ENCODE assay signal across 15 cellular contexts in genomic region chr10:593901-594457, GRCh38.
DNase-seq lines count a peak whose midpoint lies in the region; ATAC-seq and TF ChIP-seq lines count a peak whose summit lies in the region.
"Had no signal": no experiment of that assay in that cellular context is flagged by ENCODE, and none has a peak within 500 bp of the region (broad histone marks: within the 10 kb centered on the region; RNA-seq: fewer than 3 reads in every experiment).

No MANE protein-coding gene starts in this region.

- H4K91ac ChIP-seq in IMR-90 (ENCODE audit: insufficient read depth, low read depth, low read length): peak overlapping the region; percentile 72

- H3K9me3 Mint-ChIP-seq in progenitor cell of endocrine pancreas (ENCODE audit: low read depth) (no peaks in the 10 kb centered on the region), HFFc6 (no peaks in the 10 kb centered on the region)

- peak overlapping the region; percentile 87 for H2BK20ac ChIP-seq in IMR-90 (ENCODE audit: low read depth, low read length)

- no peaks in the 10 kb centered on the region for H3K27me3 ChIP-seq in IMR-90 (ENCODE audit: control insufficient read depth, insufficient read depth, low read length)
- H3K27me3 ChIP-seq: suprapubic skin had no signal

- intact Hi-C loops in IMR-90 (cut with micrococcal nuclease): no loop called here
- intact Hi-C loops in left ventricle myocardium superior (cut with micrococcal nuclease): no loop called here

- H2AK9ac ChIP-seq in IMR-90 (replicated peaks; ENCODE audit: low read depth, low read length, poor library complexity): peak overlapping the region; percentile 6

- in situ Hi-C loops in IMR-90 (cut with MboI; ENCODE audit: low sequenced_read_pairs): no loop called here

- peaks cover 22% of the 10 kb centered on the region for H3K4me1 ChIP-seq in IMR-90 (ENCODE audit: control insufficient read depth, insufficient read depth, low read length)

- peak overlapping the region; percentile 63 for H3K9ac ChIP-seq in IMR-90 (ENCODE audit: low read depth, low read length)

- H3K9me3 ChIP-seq in IMR-90 (ENCODE audit: control insufficient read depth, insufficient read depth, low read length): no peaks in the 10 kb centered on the region
- H3K9me3 ChIP-seq: suprapubic skin had no signal

- TF ChIP-seq RAD21 in IMR-90 (IDR thresholded peaks at IDR 0.05; ENCODE audit: low read length): no peak

- dilution Hi-C loops in IMR-90 (cut with HindIII; ENCODE audit: low sequenced_read_pairs, unreplicated experiment): no loop called here

- no peaks in the 10 kb centered on the region for H3K27me3 Mint-ChIP-seq in progenitor cell of endocrine pancreas
- peaks cover 1% of the 10 kb centered on the region for H3K27me3 Mint-ChIP-seq in HFFc6 (ENCODE audit: insufficient read depth)
- H3K27me3 Mint-ChIP-seq: activated naive CD8-positive, alpha-beta T cell had no signal

- peak overlapping the region; percentile 71 for H3K4ac ChIP-seq in IMR-90 (ENCODE audit: low read depth, low read length)

- peak overlapping the region; percentile 25 for H3K23ac ChIP-seq in IMR-90 (ENCODE audit: low read depth, low read length)

- H3K27ac Mint-ChIP-seq in progenitor cell of endocrine pancreas (peak overlapping the region; percentile 30), HFFc6 (no peak overlapping the region)
- H3K27ac Mint-ChIP-seq: activated naive CD8-positive, alpha-beta T cell had no signal

- ATAC-seq in IMR-90 (ENCODE audit: low read depth): peak; percentile 57
- ATAC-seq in left ventricle myocardium superior: peak; percentile 79
- no peak for ATAC-seq in GM18873 (IDR thresholded peaks at IDR 0.05; ENCODE audit: low FRiP score, unreplicated experiment)

- H3K4me2 ChIP-seq in IMR-90 (ENCODE audit: low read depth, low read length): peak overlapping the region; percentile 77
- H3K4me2 ChIP-seq: PC-9 had no signal

- 0 out of 2 replicates have a peak, but pooled peaks cover 1% of the 10 kb centered on the region for H3K36me3 ChIP-seq in IMR-90 (ENCODE audit: control insufficient read depth, insufficient read depth, low read length)
- H3K36me3 ChIP-seq: suprapubic skin had no signal

- H4K8ac ChIP-seq in IMR-90 (ENCODE audit: low read depth in 2 of 2, low read length in 2 of 2): peak overlapping the region; percentile 14 to 86; a peak in 3 of 4 replicates

- H3K4me3 Mint-ChIP-seq in progenitor cell of endocrine pancreas (ENCODE audit: low read depth) (no peak overlapping the region), HFFc6 (no peak overlapping the region)
- H3K4me3 Mint-ChIP-seq: activated naive CD8-positive, alpha-beta T cell had no signal

- H2AFZ ChIP-seq in IMR-90 (replicated peaks; ENCODE audit: low read length, poor library complexity): peak overlapping the region; percentile 79
- H2AFZ ChIP-seq: PC-9 had no signal

- 0 out of 2 replicates have a peak overlapping the region, but pooled peaks have one; percentile 1 for H3K56ac ChIP-seq in IMR-90 (ENCODE audit: extremely low read depth, insufficient read depth, low read length)

- H3K4me1 Mint-ChIP-seq in progenitor cell of endocrine pancreas (ENCODE audit: low read depth) (peaks cover 14% of the 10 kb centered on the region), HFFc6 (ENCODE audit: low read depth) (peaks cover 38% of the 10 kb centered on the region)

- H3K9me1 ChIP-seq in IMR-90 (ENCODE audit: insufficient read depth, low read length): peaks cover 47% of the 10 kb centered on the region

- peak overlapping the region; percentile 41 for H4K5ac ChIP-seq in IMR-90 (ENCODE audit: low read depth, low read length)

- H3K4me3 ChIP-seq in IMR-90 (ENCODE audit: insufficient read depth, low read depth, low read length): no peak overlapping the region
- H3K4me3 ChIP-seq: PC-9, suprapubic skin had no signal

- BruUV-seq in IMR-90 (replicated peaks; lab: Mats Ljungman, UMichigan): no TSS peak

- peak overlapping the region; percentile 39; the same call in 1 of the 3 replicates for H2BK15ac ChIP-seq in IMR-90 (ENCODE audit: low read depth, low read length)

- H3K36me3 Mint-ChIP-seq in progenitor cell of endocrine pancreas (ENCODE audit: insufficient read depth) (peaks cover 3% of the 10 kb centered on the region), HFFc6 (ENCODE audit: low read depth) (0 out of 2 replicates have a peak, but pooled peaks cover 4% of the 10 kb centered on the region)
- H3K36me3 Mint-ChIP-seq: activated naive CD8-positive, alpha-beta T cell had no signal

- CTCF ChIA-PET in IMR-90 (lab: Yijun Ruan, JAX): no interaction called here

- H4K20me1 ChIP-seq in IMR-90 (ENCODE audit: insufficient read depth, low read length): peaks cover 19% of the 10 kb centered on the region

- peak overlapping the region; percentile 82 for H2BK120ac ChIP-seq in IMR-90 (ENCODE audit: low read depth, low read length)

- POLR2A ChIA-PET in IMR-90 (lab: Charles Lee; ENCODE audit: unreplicated experiment): no interaction called here

- DNase-seq in IMR-90 (peak; percentile 91), astrocyte of the hippocampus (ENCODE audit: low read depth, low spot score) (peak; percentile 80), left ventricle myocardium superior (peak; percentile 57), progenitor cell of endocrine pancreas (ENCODE audit: low spot score, unreplicated experiment) (no peak), kidney tubule cell (ENCODE audit: low spot score) (no peak), HFFc6 (no peak), activated gamma-delta T cell (lab: John Stamatoyannopoulos, UW) (no peak)
- DNase-seq: Calu3, NCI-H1436 treated with DMSO at 0.1 percent for 48 hours, NCI-H510A, occipital lobe, PC-9 had no signal

- H2BK5ac ChIP-seq in IMR-90 (ENCODE audit: low read depth, low read length, poor library complexity, severe bottlenecking): peak overlapping the region; percentile 57

- TF ChIP-seq CTCF in IMR-90 (conservative IDR thresholded peaks at IDR 0.05; ENCODE audit: low read depth, low read length): no peak
- no peak for TF ChIP-seq CTCF in progenitor cell of endocrine pancreas (IDR thresholded peaks at IDR 0.05; ENCODE audit: unreplicated experiment)
- TF ChIP-seq CTCF in HFFc6 (IDR thresholded peaks at IDR 0.05): no peak

- peak; percentile 44; the same call in 1 of the 2 replicates for TF ChIP-seq POLR2A in IMR-90 (IDR thresholded peaks at IDR 0.05; ENCODE audit: low read depth, low read length)

- H3K18ac ChIP-seq in IMR-90 (ENCODE audit: low read depth, low read length): peak overlapping the region; percentile 0

- peaks cover 34 to 93% of the 10 kb centered on the region in 2 experiments for H3K79me1 ChIP-seq in IMR-90 (ENCODE audit: low read depth in 1 of 2, low read length in 2 of 2)

- peak overlapping the region; percentile 83 for H2AK5ac ChIP-seq in IMR-90 (ENCODE audit: low read depth, low read length)

- peak overlapping the region; percentile 82 for H3K27ac ChIP-seq in IMR-90 (ENCODE audit: insufficient read depth, low read length)
- H3K27ac ChIP-seq: PC-9, suprapubic skin had no signal

- no CpG with 5 or more reads among the region's 17 CpGs for WGBS in IMR-90 (ENCODE audit: extremely low coverage in 2 of 2, insufficient read length in 1 of 2), 2 experiments

- peak overlapping the region; percentile 92 for H3K14ac ChIP-seq in IMR-90 (replicated peaks; ENCODE audit: low read depth, low read length)

TF ChIP-seq in IMR-90, 13 proteins besides CTCF, POLR2A, EP300 and RAD21:
- TF ChIP-seq USF2 (IDR thresholded peaks at IDR 0.05; ENCODE audit: low read depth, low read length): peak; percentile 94
- TF ChIP-seq RCOR1 (IDR thresholded peaks at IDR 0.05; ENCODE audit: insufficient replicate concordance, low read length): no peak
- TF ChIP-seq FOS (IDR thresholded peaks at IDR 0.05; ENCODE audit: low read depth, low read length): peak; percentile 83
- 0 out of 2 replicates have a peak, but pooled peaks have one; percentile 11 for TF ChIP-seq MAFK (IDR thresholded peaks at IDR 0.05; ENCODE audit: low read depth, low read length)
- no peak for TF ChIP-seq MXI1 (IDR thresholded peaks at IDR 0.05; ENCODE audit: borderline replicate concordance, low read depth, low read length)
- TF ChIP-seq MAZ (IDR thresholded peaks at IDR 0.05; ENCODE audit: borderline replicate concordance, low read depth, low read length): no peak
- TF ChIP-seq CHD1 (IDR thresholded peaks at IDR 0.05; ENCODE audit: low read depth, low read length): no peak
- TF ChIP-seq CEBPB (IDR thresholded peaks at IDR 0.05; ENCODE audit: low read depth, low read length): no peak
- no peak for TF ChIP-seq ELK1 (IDR thresholded peaks at IDR 0.05; ENCODE audit: borderline replicate concordance, low read depth, low read length)
- TF ChIP-seq NFE2L2 (IDR thresholded peaks at IDR 0.05; ENCODE audit: low read depth, low read length): peak; percentile 75
- TF ChIP-seq BHLHE40 (IDR thresholded peaks at IDR 0.05; ENCODE audit: low read depth, low read length): peak; percentile 95
- no peak for TF ChIP-seq SMC3 (IDR thresholded peaks at IDR 0.05; ENCODE audit: low read depth, low read length)
- TF ChIP-seq RFX5 (IDR thresholded peaks at IDR 0.05; ENCODE audit: low read depth, low read length): no peak

Comparison
In these comparisons a context has a peak if more than half of its experiments do, and no peak if none do; other contexts are left out.
1. DNase-seq: peak in IMR-90 (single experiment), astrocyte of the hippocampus (single experiment) and left ventricle myocardium superior (single experiment); none in progenitor cell of endocrine pancreas (single experiment), kidney tubule cell (single experiment), HFFc6 (single experiment) and activated gamma-delta T cell (single experiment).